ENCODE assay signal across 10 cellular contexts in genomic region chr7:127802845-127803244, GRCh38.
"Had no signal": no experiment of that assay in that cellular context is flagged by ENCODE, and none has a peak within 500 bp of the region (broad histone marks: within the 10 kb centered on the region; RNA-seq: fewer than 3 reads in every experiment).

No MANE protein-coding gene starts in this region.

- FAIRE-seq: HepG2 had no signal

- H3K27ac ChIP-seq: GM23248, HL-60 had no signal

- H3K36me3 ChIP-seq: HAP-1 had no signal

- H2AFZ ChIP-seq: GM23248 had no signal

- H3K4me3 ChIP-seq: GM23248, HAP-1 had no signal

- ATAC-seq: HCT116 had no signal

- H3K4me3 Mint-ChIP-seq: HFFc6, IgD-negative memory B cell had no signal

- H3K9me3 ChIP-seq: HAP-1 had no signal

- H3K27me3 Mint-ChIP-seq: IgD-negative memory B cell had no signal

- H3K9ac ChIP-seq: GM23248 had no signal

- H3K9me3 Mint-ChIP-seq: HFFc6, IgD-negative memory B cell had no signal

- DNase-seq: GM23248, GOT3, H7, HFFc6, KG1 had no signal

- H3K27ac Mint-ChIP-seq: HFFc6, IgD-negative memory B cell had no signal
